8 cellular contexts compared by ENCODE assay signal in genomic region chr1:36553591-36554417, GRCh38.
DNase-seq lines count a peak whose midpoint lies in the region; ATAC-seq and TF ChIP-seq lines count a peak whose summit lies in the region.

No MANE protein-coding gene starts in this region.

- intact Hi-C loops in dorsolateral prefrontal cortex (cut with DNase I) = no loop called here

- H3K27me3 ChIP-seq in dorsolateral prefrontal cortex = peaks cover 0 to 45% (median 18%) of the 10 kb centered on the region in 45 donors

- H3K27ac ChIP-seq in dorsolateral prefrontal cortex = no peak overlapping the region

- no peak overlapping the region for H3K4me3 ChIP-seq in HFF-Myc (replicated peaks; ENCODE audit: low read depth, low read length)
- H3K4me3 ChIP-seq in dorsolateral prefrontal cortex = no peak overlapping the region

- TF ChIP-seq CTCF in HFF-Myc (IDR thresholded peaks at IDR 0.05; ENCODE audit: low read depth, low read length, missing control alignments) = peak; percentile 80
- TF ChIP-seq CTCF in dorsolateral prefrontal cortex (IDR thresholded peaks at IDR 0.05 in 54 of 56, conservative IDR thresholded peaks at IDR 0.05 in 2 of 56; ENCODE audit: low read depth in 1 of 56, partially characterized antibody in 56 of 56) = peak in 55 of 56 donors; percentile 29 to 80 (median 67)

- DNase-seq in Ammon's horn (ENCODE audit: low spot score) (peak; percentile 70), HFF-Myc (ENCODE audit: extremely low read depth, low read depth) (peak; percentile 20), NCI-H524 (lab: John Stamatoyannopoulos, UW) (peak; percentile 76), dorsolateral prefrontal cortex (peak; percentile 34 to 75 (median 54)), mesenteric fat pad (ENCODE audit: low spot score) (peak; percentile 87)
- peak; percentile 57 to 60 for DNase-seq in activated CD4-positive, alpha-beta T cell treated with anti-CD3 and anti-CD28 coated beads, Interleukin-2, amount 50 U/mL, for 4 hours
- DNase-seq in stimulated activated CD8-positive, alpha-beta memory T cell treated with anti-CD3 and anti-CD28 coated beads, Interleukin-2, amount 100 ng/mL, for 1 hour (ENCODE audit: low read depth in 2 of 2) = peak; percentile 21 to 30

- no peak for ATAC-seq in HG03025 (IDR thresholded peaks at IDR 0.05; ENCODE audit: low FRiP score, unreplicated experiment)

Comparison
In these comparisons a context has a peak if more than half of its experiments do, and no peak if none do; other contexts are left out.
1. DNase-seq: peak in every context shown above with its lines; median percentile 87 in mesenteric fat pad; 76 in NCI-H524; 70 in Ammon's horn; 58 in activated CD4-positive, alpha-beta T cell treated with anti-CD3 and anti-CD28 coated beads, Interleukin-2, amount 50 U/mL, for 4 hours; 54 in dorsolateral prefrontal cortex; 26 in stimulated activated CD8-positive, alpha-beta memory T cell treated with anti-CD3 and anti-CD28 coated beads, Interleukin-2, amount 100 ng/mL, for 1 hour; 20 in HFF-Myc.